ENCODE assay signal across 9 cellular contexts in genomic region chr2:147663153-147663961, GRCh38.
A peak's percentile ranks its signal among the peaks of the same experiment; 100 is the strongest.
DNase-seq lines count a peak whose midpoint lies in the region; ATAC-seq, FAIRE-seq and TF ChIP-seq lines count a peak whose summit lies in the region.
"Had no signal": no experiment of that assay in that cellular context is flagged by ENCODE, and none has a peak within 500 bp of the region (broad histone marks: within the 10 kb centered on the region; RNA-seq: fewer than 3 reads in every experiment).

No MANE protein-coding gene starts in this region.

- no peak for TF ChIP-seq POLR2A in GM12891 (IDR thresholded peaks at IDR 0.05; ENCODE audit: low read depth, low read length)

- no peaks in the 10 kb centered on the region for H3K27me3 Mint-ChIP-seq in activated naive CD8-positive, alpha-beta T cell treated with anti-CD3 and anti-CD28 coated beads, Interleukin-2, amount 50 U/mL, for 24 hours
- H3K27me3 Mint-ChIP-seq: IgD-negative memory B cell had no signal

- intact Hi-C loops in left ventricle myocardium superior (cut with micrococcal nuclease) = no loop called here

- ATAC-seq in GM19463 (IDR thresholded peaks at IDR 0.05; ENCODE audit: unreplicated experiment) = peak; percentile 87
- ATAC-seq in HG03108 (IDR thresholded peaks at IDR 0.05; ENCODE audit: unreplicated experiment) = peak; percentile 82
- ATAC-seq in activated naive CD8-positive, alpha-beta T cell treated with anti-CD3 and anti-CD28 coated beads, Interleukin-2, amount 50 U/mL, for 24 hours = peak; percentile 84
- ATAC-seq in SK-N-SH treated with all-trans-retinoic acid at 6 μM for 48 hours = no peak; the same call in 2 of the 3 replicates
- no peak for ATAC-seq in left ventricle myocardium superior

- H3K4me1 Mint-ChIP-seq in activated naive CD8-positive, alpha-beta T cell treated with anti-CD3 and anti-CD28 coated beads, Interleukin-2, amount 50 U/mL, for 24 hours = peaks cover 20% of the 10 kb centered on the region

- no peak for DNase-seq in GM12891 (ENCODE audit: insufficient read length, low spot score)
- DNase-seq in activated naive CD8-positive, alpha-beta T cell treated with anti-CD3 and anti-CD28 coated beads, Interleukin-2, amount 50 U/mL, for 24 hours = no peak
- DNase-seq in T1000 (lab: John Stamatoyannopoulos, UW) = no peak
- DNase-seq in NCI-H82 (lab: John Stamatoyannopoulos, UW) = no peak
- DNase-seq in left ventricle myocardium superior = no peak

- H3K4me3 Mint-ChIP-seq in activated naive CD8-positive, alpha-beta T cell treated with anti-CD3 and anti-CD28 coated beads, Interleukin-2, amount 50 U/mL, for 24 hours = peak overlapping the region; percentile 45
- H3K4me3 Mint-ChIP-seq: IgD-negative memory B cell had no signal

- peak overlapping the region; percentile 83 for H3K27ac Mint-ChIP-seq in activated naive CD8-positive, alpha-beta T cell treated with anti-CD3 and anti-CD28 coated beads, Interleukin-2, amount 50 U/mL, for 24 hours

- H3K36me3 Mint-ChIP-seq in activated naive CD8-positive, alpha-beta T cell treated with anti-CD3 and anti-CD28 coated beads, Interleukin-2, amount 50 U/mL, for 24 hours (ENCODE audit: low read depth) = no peaks in the 10 kb centered on the region

- H3K9me3 Mint-ChIP-seq in activated naive CD8-positive, alpha-beta T cell treated with anti-CD3 and anti-CD28 coated beads, Interleukin-2, amount 50 U/mL, for 24 hours = no peaks in the 10 kb centered on the region

- FAIRE-seq in GM12891 (lab: Jason Lieb, UNC) = peak; percentile 79

TF ChIP-seq in GM12891, 5 proteins besides CTCF, POLR2A, EP300 and RAD21:
- TF ChIP-seq POLR2AphosphoS5 (IDR thresholded peaks at IDR 0.05; ENCODE audit: low read depth, low read length) (no peak), SPI1 (IDR thresholded peaks at IDR 0.05; ENCODE audit: low read depth, low read length) (no peak)

TF ChIP-seq in SK-N-SH treated with all-trans-retinoic acid at 6 μM for 48 hours, 23 proteins besides CTCF, POLR2A, EP300 and RAD21:
- TF ChIP-seq RARB (CRISPR knock-in tag; IDR thresholded peaks at IDR 0.05) = no peak
- TF ChIP-seq CSDC2 (CRISPR knock-in tag; IDR thresholded peaks at IDR 0.05) = no peak
- no peak for TF ChIP-seq BACH2 (CRISPR knock-in tag; IDR thresholded peaks at IDR 0.05; ENCODE audit: borderline replicate concordance)
- TF ChIP-seq TSHZ2 (CRISPR knock-in tag; IDR thresholded peaks at IDR 0.05) = no peak
- TF ChIP-seq CSRNP3 (CRISPR knock-in tag; IDR thresholded peaks at IDR 0.05) = no peak
- no peak for TF ChIP-seq ZFP30 (CRISPR knock-in tag; IDR thresholded peaks at IDR 0.05)
- TF ChIP-seq PPARA (CRISPR knock-in tag; IDR thresholded peaks at IDR 0.05; ENCODE audit: borderline replicate concordance) = no peak
- TF ChIP-seq ISL1 (CRISPR knock-in tag; IDR thresholded peaks at IDR 0.05) = no peak
- TF ChIP-seq TOX (CRISPR knock-in tag; IDR thresholded peaks at IDR 0.05; ENCODE audit: borderline replicate concordance) = no peak
- TF ChIP-seq, protein P1, sequence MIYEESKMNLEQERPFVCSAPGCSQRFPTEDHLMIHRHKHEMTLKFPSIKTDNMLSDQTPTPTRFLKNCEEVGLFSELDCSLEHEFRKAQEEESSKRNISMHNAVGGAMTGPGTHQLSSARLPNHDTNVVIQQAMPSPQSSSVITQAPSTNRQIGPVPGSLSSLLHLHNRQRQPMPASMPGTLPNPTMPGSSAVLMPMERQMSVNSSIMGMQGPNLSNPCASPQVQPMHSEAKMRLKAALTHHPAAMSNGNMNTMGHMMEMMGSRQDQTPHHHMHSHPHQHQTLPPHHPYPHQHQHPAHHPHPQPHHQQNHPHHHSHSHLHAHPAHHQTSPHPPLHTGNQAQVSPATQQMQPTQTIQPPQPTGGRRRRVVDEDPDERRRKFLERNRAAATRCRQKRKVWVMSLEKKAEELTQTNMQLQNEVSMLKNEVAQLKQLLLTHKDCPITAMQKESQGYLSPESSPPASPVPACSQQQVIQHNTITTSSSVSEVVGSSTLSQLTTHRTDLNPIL (CRISPR knock-in tag; IDR thresholded peaks at IDR 0.05; ENCODE audit: low read depth) = no peak
- no peak for TF ChIP-seq ZNF565 (CRISPR knock-in tag; conservative IDR thresholded peaks at IDR 0.05; ENCODE audit: low read depth)
- TF ChIP-seq ZC3H10 (CRISPR knock-in tag; IDR thresholded peaks at IDR 0.05) = no peak
- TF ChIP-seq ARNTL (CRISPR knock-in tag; IDR thresholded peaks at IDR 0.05; ENCODE audit: borderline replicate concordance, low read depth) = no peak
- no peak for TF ChIP-seq ZNF8 (CRISPR knock-in tag; IDR thresholded peaks at IDR 0.05)
- TF ChIP-seq GLIS3 (CRISPR knock-in tag; IDR thresholded peaks at IDR 0.05) = no peak
- no peak for TF ChIP-seq POU6F1 (CRISPR knock-in tag; IDR thresholded peaks at IDR 0.05; ENCODE audit: borderline replicate concordance, low read depth)
- TF ChIP-seq ESRRG (CRISPR knock-in tag; IDR thresholded peaks at IDR 0.05) = no peak
- no peak for TF ChIP-seq ZNF70 (CRISPR knock-in tag; IDR thresholded peaks at IDR 0.05)
- no peak for TF ChIP-seq SNAI2 (CRISPR knock-in tag; IDR thresholded peaks at IDR 0.05)
- no peak for TF ChIP-seq TCF4 (CRISPR knock-in tag; IDR thresholded peaks at IDR 0.05; ENCODE audit: borderline replicate concordance)

Comparison
In these comparisons a context has a peak if more than half of its experiments do, and no peak if none do; other contexts are left out.
1. ATAC-seq: peak in GM19463 (single experiment), HG03108 (single experiment) and activated naive CD8-positive, alpha-beta T cell treated with anti-CD3 and anti-CD28 coated beads, Interleukin-2, amount 50 U/mL, for 24 hours (single experiment); none in SK-N-SH treated with all-trans-retinoic acid at 6 μM for 48 hours (single experiment) and left ventricle myocardium superior (single experiment).